In the genomic region with DNA sequence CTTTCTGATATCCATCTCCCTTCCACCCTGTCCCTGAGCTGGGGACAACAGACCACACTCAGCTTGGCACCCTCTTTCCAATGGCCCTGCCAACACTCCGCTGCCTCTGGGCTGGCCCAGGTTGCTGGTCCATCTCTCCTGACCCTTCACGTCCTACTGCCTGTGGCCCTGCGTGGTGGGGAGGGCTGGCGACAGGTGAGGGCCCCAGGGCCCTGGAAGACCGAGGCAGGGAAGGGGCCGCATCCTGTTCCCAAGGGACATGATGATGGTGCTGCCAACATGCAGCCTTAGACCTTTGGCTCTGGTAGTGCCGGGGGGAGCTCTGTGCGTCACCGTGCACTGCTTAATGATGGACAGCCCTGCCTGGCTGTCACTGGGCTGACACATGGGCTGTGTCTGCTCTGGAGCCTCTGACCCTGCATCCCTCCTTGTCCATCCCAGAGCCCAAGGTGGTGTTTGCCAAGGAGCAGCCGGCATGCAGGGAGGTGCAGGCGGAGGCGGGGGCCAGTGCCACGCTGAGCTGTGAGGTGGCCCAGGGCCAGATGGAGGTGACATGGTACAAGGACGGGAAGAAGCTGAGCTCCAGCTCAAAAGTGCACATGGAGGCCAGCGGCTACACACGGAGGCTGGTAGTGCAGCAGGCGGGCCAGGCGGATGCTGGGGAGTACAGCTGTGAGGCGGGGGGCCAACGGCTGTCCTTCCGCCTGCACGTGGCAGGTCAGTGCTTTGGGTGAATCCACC, we compare ENCODE assay signal across 20 cellular contexts.
A peak's percentile ranks its signal among the peaks of the same experiment; 100 is the strongest.
DNase-seq lines count a peak whose midpoint lies in the region; ATAC-seq and TF ChIP-seq lines count a peak whose summit lies in the region.
"Had no signal": no experiment of that assay in that cellular context is flagged by ENCODE, and none has a peak within 500 bp of the region (broad histone marks: within the 10 kb centered on the region; RNA-seq: fewer than 3 reads in every experiment).

No MANE protein-coding gene starts in this region.

- TF ChIP-seq CTCF in endodermal cell (conservative IDR thresholded peaks at IDR 0.05) (no peak), mesothelial cell of epicardium (IDR thresholded peaks at IDR 0.05; ENCODE audit: unreplicated experiment) (no peak), upper lobe of right lung (IDR thresholded peaks at IDR 0.05) (no peak)

- H3K4me1 ChIP-seq in endodermal cell (ENCODE audit: control insufficient read depth, insufficient read depth, low read length) (no peaks in the 10 kb centered on the region), upper lobe of right lung (peaks cover 4% of the 10 kb centered on the region)

- ATAC-seq in activated naive CD4-positive, alpha-beta T cell treated with anti-CD3 and anti-CD28 coated beads, Interleukin-2, amount 50 U/mL, for 72 hours = no peak
- ATAC-seq in upper lobe of right lung (no peak), GM21619 (IDR thresholded peaks at IDR 0.05; ENCODE audit: unreplicated experiment) (no peak)
- ATAC-seq: activated CD8-positive, alpha-beta T cell treated with anti-CD3 and anti-CD28 coated beads for 36 hours had no signal

- H3K27me3 ChIP-seq in endodermal cell (ENCODE audit: control insufficient read depth, insufficient read depth, low read length, poor library complexity, severe bottlenecking) (no peaks in the 10 kb centered on the region), upper lobe of right lung (no peaks in the 10 kb centered on the region)
- H3K27me3 ChIP-seq: hepatocyte had no signal

- no peaks in the 10 kb centered on the region for H3K9me3 ChIP-seq in endodermal cell (ENCODE audit: control insufficient read depth, low read length)
- H3K9me3 ChIP-seq in upper lobe of right lung = no peaks in the 10 kb centered on the region
- H3K9me3 ChIP-seq: SK-N-SH had no signal

- H3K27ac ChIP-seq in endodermal cell (ENCODE audit: low read depth, low read length) (no peak overlapping the region), upper lobe of right lung (no peak overlapping the region)
- H3K27ac ChIP-seq: hepatocyte, HL-60 had no signal

- POLR2A ChIA-PET in HEK293T (lab: Yijun Ruan, JAX) = no interaction called here

- H3K4me3 Mint-ChIP-seq in endodermal cell (no peak overlapping the region), mesothelial cell of epicardium (no peak overlapping the region)
- H3K4me3 Mint-ChIP-seq: activated CD8-positive, alpha-beta T cell treated with anti-CD3 and anti-CD28 coated beads for 36 hours; activated T-cell treated with anti-CD3 and anti-CD28 coated beads, Interleukin-2, amount 50 U/mL, for 24 hours; B cell; nephron progenitor cell had no signal

- H3K36me3 ChIP-seq in endodermal cell (ENCODE audit: control insufficient read depth, insufficient read depth, low read length) (peaks cover 10% of the 10 kb centered on the region), upper lobe of right lung (no peaks in the 10 kb centered on the region)

- H3K4me3 ChIP-seq in endodermal cell (ENCODE audit: low read length) (no peak overlapping the region), upper lobe of right lung (no peak overlapping the region)
- H3K4me3 ChIP-seq: hepatocyte had no signal

- DNase-seq in activated naive CD4-positive, alpha-beta T cell treated with anti-CD3 and anti-CD28 coated beads, Interleukin-2, amount 50 U/mL, for 72 hours (ENCODE audit: low spot score in 2 of 2) = no peak
- no peak for DNase-seq in activated naive CD4-positive, alpha-beta T cell treated with Interleukin-2 at 50 U/mL for 16 hours
- peak; percentile 37 for DNase-seq in endodermal cell
- peak; percentile 7 to 15 for DNase-seq in mesothelial cell of epicardium (ENCODE audit: low spot score in 2 of 2, unreplicated experiment in 2 of 2)
- DNase-seq in upper lobe of right lung = peak; percentile 52
- no peak for DNase-seq in activated CD8-positive, alpha-beta memory T cell treated with anti-CD3 and anti-CD28 coated beads, Interleukin-2, amount 50 U/mL, for 4 hours
- DNase-seq in HEK293T (ENCODE audit: extremely low spot score) = no peak
- DNase-seq: activated CD8-positive, alpha-beta T cell treated with anti-CD3 and anti-CD28 coated beads for 36 hours; activated T-cell treated with anti-CD3 and anti-CD28 coated beads, Interleukin-2, amount 50 U/mL, for 24 hours; Calu3; dermis blood vessel endothelial cell; mesendoderm; NCI-H1417; NCI-H510A; nephron progenitor cell had no signal

- H3K4me1 Mint-ChIP-seq in endodermal cell (no peaks in the 10 kb centered on the region), mesothelial cell of epicardium (peaks cover 5% of the 10 kb centered on the region)

- H3K27me3 Mint-ChIP-seq in endodermal cell (ENCODE audit: insufficient read depth) (peaks cover 5% of the 10 kb centered on the region), mesothelial cell of epicardium (ENCODE audit: low read depth) (no peaks in the 10 kb centered on the region)
- H3K27me3 Mint-ChIP-seq: activated CD8-positive, alpha-beta T cell treated with anti-CD3 and anti-CD28 coated beads for 36 hours; activated T-cell treated with anti-CD3 and anti-CD28 coated beads, Interleukin-2, amount 50 U/mL, for 24 hours; B cell had no signal

- CTCF ChIA-PET in HEK293T (lab: Yijun Ruan, JAX) = no interaction called here

- H3K9me3 Mint-ChIP-seq in activated naive CD4-positive, alpha-beta T cell treated with anti-CD3 and anti-CD28 coated beads, Interleukin-2, amount 50 U/mL, for 72 hours = no peaks in the 10 kb centered on the region
- H3K9me3 Mint-ChIP-seq in endodermal cell (no peaks in the 10 kb centered on the region), mesothelial cell of epicardium (no peaks in the 10 kb centered on the region)
- H3K9me3 Mint-ChIP-seq: activated CD8-positive, alpha-beta T cell treated with anti-CD3 and anti-CD28 coated beads for 36 hours; activated T-cell treated with anti-CD3 and anti-CD28 coated beads, Interleukin-2, amount 50 U/mL, for 24 hours; nephron progenitor cell had no signal

- peak overlapping the region; percentile 47 to 58 for H3K27ac Mint-ChIP-seq in activated naive CD4-positive, alpha-beta T cell treated with anti-CD3 and anti-CD28 coated beads, Interleukin-2, amount 50 U/mL, for 72 hours
- H3K27ac Mint-ChIP-seq in endodermal cell (no peak overlapping the region), mesothelial cell of epicardium (no peak overlapping the region)
- H3K27ac Mint-ChIP-seq: activated CD8-positive, alpha-beta T cell treated with anti-CD3 and anti-CD28 coated beads for 36 hours; activated T-cell treated with anti-CD3 and anti-CD28 coated beads, Interleukin-2, amount 50 U/mL, for 24 hours; B cell; nephron progenitor cell had no signal

- WGBS in endodermal cell (ENCODE audit: insufficient coverage in 1 of 2, insufficient read length in 1 of 2), 2 experiments = 95 to 96% methylated on average over 10 to 22 of the region's 22 CpGs

- H3K36me3 Mint-ChIP-seq in activated naive CD4-positive, alpha-beta T cell treated with anti-CD3 and anti-CD28 coated beads, Interleukin-2, amount 50 U/mL, for 72 hours = no peaks in the 10 kb centered on the region
- peaks cover 12% of the 10 kb centered on the region for H3K36me3 Mint-ChIP-seq in endodermal cell (ENCODE audit: low read depth)
- H3K36me3 Mint-ChIP-seq in mesothelial cell of epicardium = peaks cover 2% of the 10 kb centered on the region

- intact Hi-C loops in upper lobe of right lung (cut with DNase I) = no loop called here

- no peak overlapping the region for H3K9ac ChIP-seq in endodermal cell (ENCODE audit: extremely low read depth, low read length, poor library complexity, severe bottlenecking)
- H3K9ac ChIP-seq: SK-N-SH had no signal

TF ChIP-seq in HEK293T, 16 proteins besides CTCF, POLR2A, EP300 and RAD21:
- TF ChIP-seq ARNT (IDR thresholded peaks at IDR 0.05) = no peak; the same call in 1 of the 2 replicates
- TF ChIP-seq HDGF (IDR thresholded peaks at IDR 0.05; ENCODE audit: borderline replicate concordance) = no peak
- no peak for TF ChIP-seq ZNF384 (IDR thresholded peaks at IDR 0.05)
- TF ChIP-seq FOXK2 (IDR thresholded peaks at IDR 0.05) = no peak

Comparison
In these comparisons a context has a peak if more than half of its experiments do, and no peak if none do; other contexts are left out.
1. DNase-seq: peak in endodermal cell (single experiment), mesothelial cell of epicardium (2 of 2) and upper lobe of right lung (single experiment); none in activated naive CD4-positive, alpha-beta T cell treated with anti-CD3 and anti-CD28 coated beads, Interleukin-2, amount 50 U/mL, for 72 hours (0 of 2), activated naive CD4-positive, alpha-beta T cell treated with Interleukin-2 at 50 U/mL for 16 hours (single experiment), activated CD8-positive, alpha-beta memory T cell treated with anti-CD3 and anti-CD28 coated beads, Interleukin-2, amount 50 U/mL, for 4 hours (single experiment) and HEK293T (single experiment).
2. H3K27ac Mint-ChIP-seq: peak in activated naive CD4-positive, alpha-beta T cell treated with anti-CD3 and anti-CD28 coated beads, Interleukin-2, amount 50 U/mL, for 72 hours (2 of 2); none in endodermal cell (single experiment) and mesothelial cell of epicardium (single experiment).